8 cellular contexts compared by ENCODE assay signal in the genomic region with DNA sequence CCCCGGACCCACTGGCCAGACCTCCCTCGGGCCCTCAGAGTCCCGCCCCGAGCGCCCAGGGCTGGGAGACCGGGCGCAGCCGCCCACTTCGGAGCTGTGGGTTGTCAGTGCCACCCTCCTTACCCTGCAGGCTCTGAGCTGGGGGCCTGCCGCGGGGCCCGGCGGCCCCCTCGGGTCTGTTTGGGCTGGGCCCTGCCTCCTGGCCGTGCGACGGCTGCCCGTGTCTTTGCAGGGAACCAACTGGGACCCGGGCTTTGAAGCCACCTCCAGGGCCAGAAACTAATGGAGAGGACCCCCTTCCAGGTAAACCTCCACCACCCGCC. TPM values are rescaled to one million over a fixed set of nuclear protein-coding genes. Genes with fewer than 3 reads are reported as not detected.
A peak's percentile ranks its signal among the peaks of the same experiment; 100 is the strongest.
DNase-seq lines count a peak whose midpoint lies in the region; FAIRE-seq and TF ChIP-seq lines count a peak whose summit lies in the region.

No MANE protein-coding gene starts in this region.

- H3K9me3 ChIP-seq in HUES48 (ENCODE audit: control insufficient read depth, insufficient read depth, low read length) (no peaks in the 10 kb centered on the region), neuron (ENCODE audit: low read length) (no peaks in the 10 kb centered on the region)

- no peak for TF ChIP-seq CTCF in C4-2B (conservative IDR thresholded peaks at IDR 0.05)
- no peak for TF ChIP-seq CTCF in chondrocyte (IDR thresholded peaks at IDR 0.05)

- peak overlapping the region; percentile 42; the same call in 1 of the 2 replicates for H3K9ac ChIP-seq in HUES48 (ENCODE audit: low read depth, low read length)

- no peaks in the 10 kb centered on the region for H3K36me3 Mint-ChIP-seq in chondrocyte (ENCODE audit: low read depth)

- H3K27ac ChIP-seq in C4-2B (peak overlapping the region; percentile 75), HUES48 (ENCODE audit: low read depth, low read length) (peak overlapping the region; percentile 81)

- H3K4me3 ChIP-seq in HUES48 (ENCODE audit: low read depth, low read length) (peak overlapping the region; percentile 78), neuron (ENCODE audit: low read length) (peak overlapping the region; percentile 50)

- no peak overlapping the region for H3K27ac Mint-ChIP-seq in chondrocyte (ENCODE audit: unreplicated experiment)

- no peaks in the 10 kb centered on the region for H3K27me3 ChIP-seq in HUES48 (ENCODE audit: control insufficient read depth, insufficient read depth, low read length)
- H3K27me3 ChIP-seq in neuron (ENCODE audit: insufficient read depth, low read length) = no peaks in the 10 kb centered on the region

- H3K9me3 Mint-ChIP-seq in chondrocyte (ENCODE audit: low read depth) = no peaks in the 10 kb centered on the region

- peak overlapping the region; percentile 31 for H2AFZ ChIP-seq in neuron (ENCODE audit: low read depth, low read length)

- 0 out of 2 replicates have a peak, but pooled peaks cover 4% of the 10 kb centered on the region for H3K4me1 ChIP-seq in HUES48 (ENCODE audit: control insufficient read depth, insufficient read depth, low read length)
- H3K4me1 ChIP-seq in neuron (ENCODE audit: insufficient read depth, low read length) = peaks cover 12% of the 10 kb centered on the region

- H3K36me3 ChIP-seq in HUES48 (ENCODE audit: control insufficient read depth, insufficient read depth, low read length) (peaks cover 46% of the 10 kb centered on the region), neuron (ENCODE audit: insufficient read depth, low read length) (peaks cover 28% of the 10 kb centered on the region)

- DNase-seq in chondrocyte (ENCODE audit: low spot score) (no peak), NCI-H2029 (lab: John Stamatoyannopoulos, UW) (no peak), RCC 7860 (ENCODE audit: low spot score) (no peak), NCI-H1694 treated with DMSO at 0.1 percent for 48 hours (lab: John Stamatoyannopoulos, UW) (no peak)
- DNase-seq in central memory CD4-positive, alpha-beta T cell = no peak

- H3K4me1 Mint-ChIP-seq in chondrocyte (ENCODE audit: low read depth) = peaks cover 14% of the 10 kb centered on the region

- FAIRE-seq in RCC 7860 (lab: Jason Lieb, UNC) = no peak

- H3K27me3 Mint-ChIP-seq in chondrocyte (ENCODE audit: low read depth) = no peaks in the 10 kb centered on the region

- peak overlapping the region; percentile 44 for H3K4me3 Mint-ChIP-seq in chondrocyte (ENCODE audit: unreplicated experiment)

RNA-seq across cellular contexts. Expression of a gene that starts 0.4 kb away (rescaled TPM):
- total RNA-seq in chondrocyte = 3.9 to 6.5 TPM (median 5.5 TPM) in 3 replicates

RNA-seq across cellular contexts. Expression of a gene that starts 10.7 kb away (rescaled TPM):
- 1.5 to 2.1 TPM (median 1.8 TPM) in 3 replicates for total RNA-seq in chondrocyte

RNA-seq across cellular contexts. Expression of a gene that starts 14.6 kb away (rescaled TPM):
- total RNA-seq in chondrocyte = 17.9 to 19.6 TPM (median 18.7 TPM) in 3 replicates

RNA-seq across cellular contexts. Expression of a gene that starts 31.1 kb away (rescaled TPM):
- total RNA-seq in chondrocyte = 4.9 to 7.7 TPM (median 7.6 TPM) in 3 replicates

RNA-seq across cellular contexts. Expression of a gene that starts 53.4 kb away (rescaled TPM):
- total RNA-seq in chondrocyte = 168 to 200 TPM (median 197 TPM) in 3 replicates
